In the genomic region with DNA sequence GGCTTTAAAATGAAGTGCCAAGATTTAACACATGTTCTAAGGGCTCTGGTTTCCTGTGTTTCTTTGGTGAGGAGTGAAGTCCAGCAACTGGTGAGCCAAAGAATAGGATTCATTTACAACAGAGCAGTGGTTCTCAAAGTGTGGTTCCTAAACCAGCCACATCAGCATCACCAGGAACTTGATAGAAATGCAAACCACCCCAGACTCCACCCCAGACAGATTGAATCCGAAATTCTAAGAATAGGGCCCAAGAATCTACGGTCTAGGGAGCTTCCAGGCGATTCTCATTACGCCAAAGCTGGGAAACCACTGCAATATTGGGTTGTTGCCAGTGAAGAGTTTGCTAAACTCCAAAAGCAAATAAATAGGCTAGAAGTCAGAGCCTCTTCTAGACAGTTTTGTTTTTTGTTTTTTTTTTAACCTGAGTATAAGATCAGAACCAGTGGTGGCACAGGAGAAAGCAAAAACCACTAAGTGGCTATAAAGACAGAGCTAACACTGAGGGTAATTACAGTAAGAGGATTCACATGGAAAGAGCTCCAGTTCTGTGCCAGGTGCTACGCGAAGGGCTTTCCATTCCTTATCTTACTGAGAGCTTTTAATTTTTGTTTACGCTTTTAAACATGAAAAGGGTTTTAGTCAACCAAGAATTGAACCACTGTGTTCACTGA, we compare ENCODE assay signal across 11 cellular contexts. TPM values are rescaled to one million over a fixed set of nuclear protein-coding genes. Genes with fewer than 3 reads are reported as not detected.
DNase-seq lines count a peak whose midpoint lies in the region; ATAC-seq and TF ChIP-seq lines count a peak whose summit lies in the region.
"Had no signal": no experiment of that assay in that cellular context is flagged by ENCODE, and none has a peak within 500 bp of the region (broad histone marks: within the 10 kb centered on the region; RNA-seq: fewer than 3 reads in every experiment).

No MANE protein-coding gene starts in this region.

- H3K27me3 ChIP-seq in aorta (ENCODE audit: control insufficient read depth in 1 of 2, insufficient read depth in 2 of 2, low read length in 1 of 2): no peaks in the 10 kb centered on the region
- H3K27me3 ChIP-seq: neutrophil had no signal

- H3K27ac Mint-ChIP-seq in chondrocyte (ENCODE audit: unreplicated experiment): peak overlapping the region; percentile 96
- H3K27ac Mint-ChIP-seq in activated T-helper 1 cell treated with anti-CD3 and anti-CD28 coated beads, Interleukin-12 subunit alpha, Interleukin-12 subunit beta, Interleukin-2, Interleukin-4 antibody, amounts not matched to agents 30 ng/mL and 10 ng/mL and 1 ng/mL, durations not matched to agents 14 hours and 24 hours and 36 hours: no peak overlapping the region

- ATAC-seq in aorta (ENCODE audit: low FRiP score) (peak; percentile 72), GM19328 (IDR thresholded peaks at IDR 0.05; ENCODE audit: unreplicated experiment) (no peak)

- intact Hi-C loops in aorta (cut with DNase I): loop anchor here (2.0 to 5.0 kb wide), 3 partner anchors 45 to 75 kb away; partner anchors contain the start of gene FMO2 (in 1 of the 2)
- intact Hi-C loops in activated T-helper 1 cell treated with anti-CD3 and anti-CD28 coated beads, Interleukin-12 subunit alpha, Interleukin-12 subunit beta, Interleukin-2, Interleukin-4 antibody, amounts not matched to agents 30 ng/mL and 10 ng/mL and 1 ng/mL, durations not matched to agents 14 hours and 24 hours and 36 hours (cut with micrococcal nuclease): no loop called here

- H3K9me3 Mint-ChIP-seq in chondrocyte (ENCODE audit: low read depth): peaks cover 4% of the 10 kb centered on the region
- no peaks in the 10 kb centered on the region for H3K9me3 Mint-ChIP-seq in activated T-helper 1 cell treated with anti-CD3 and anti-CD28 coated beads, Interleukin-12 subunit alpha, Interleukin-12 subunit beta, Interleukin-2, Interleukin-4 antibody, amounts not matched to agents 30 ng/mL and 10 ng/mL and 1 ng/mL, durations not matched to agents 14 hours and 24 hours and 36 hours

- DNase-seq in NCI-H146 (lab: John Stamatoyannopoulos, UW): peak; percentile 1
- no peak for DNase-seq in NCI-H146 treated with DMSO at 0.1 percent for 48 hours (lab: John Stamatoyannopoulos, UW; ENCODE audit: unreplicated experiment)
- DNase-seq in chondrocyte (ENCODE audit: low spot score): no peak
- peak; percentile 38 for DNase-seq in midbrain (lab: John Stamatoyannopoulos, UW)
- peak in 1 of 2 donors; percentile 39 for DNase-seq in aorta
- DNase-seq in activated T-helper 1 cell treated with anti-CD3 and anti-CD28 coated beads, Interleukin-12 subunit alpha, Interleukin-12 subunit beta, Interleukin-2, Interleukin-4 antibody, amounts not matched to agents 30 ng/mL and 10 ng/mL and 1 ng/mL, durations not matched to agents 14 hours and 24 hours and 36 hours (ENCODE audit: low spot score): no peak
- no peak for DNase-seq in activated T-cell treated with anti-CD3 and anti-CD28 coated beads, Interleukin-2, amount 50 U/mL, for 48 hours
- DNase-seq: 8988T had no signal

- H3K36me3 Mint-ChIP-seq in chondrocyte (ENCODE audit: low read depth): peaks cover 3% of the 10 kb centered on the region
- no peaks in the 10 kb centered on the region for H3K36me3 Mint-ChIP-seq in activated T-helper 1 cell treated with anti-CD3 and anti-CD28 coated beads, Interleukin-12 subunit alpha, Interleukin-12 subunit beta, Interleukin-2, Interleukin-4 antibody, amounts not matched to agents 30 ng/mL and 10 ng/mL and 1 ng/mL, durations not matched to agents 14 hours and 24 hours and 36 hours (ENCODE audit: low read depth)

- peaks cover 3% of the 10 kb centered on the region in 2 donors for H3K4me1 ChIP-seq in aorta (ENCODE audit: control insufficient read depth in 1 of 2, insufficient read depth in 2 of 2, low read length in 2 of 2)

- 49 to 50% methylated on average over 7 of the region's 7 CpGs for WGBS in aorta, 2 donors

- H3K27me3 Mint-ChIP-seq in chondrocyte (ENCODE audit: low read depth): no peaks in the 10 kb centered on the region
- H3K27me3 Mint-ChIP-seq in activated T-helper 1 cell treated with anti-CD3 and anti-CD28 coated beads, Interleukin-12 subunit alpha, Interleukin-12 subunit beta, Interleukin-2, Interleukin-4 antibody, amounts not matched to agents 30 ng/mL and 10 ng/mL and 1 ng/mL, durations not matched to agents 14 hours and 24 hours and 36 hours (ENCODE audit: insufficient read depth): peaks cover 2% of the 10 kb centered on the region

- no peaks in the 10 kb centered on the region for H3K9me3 ChIP-seq in aorta (ENCODE audit: control insufficient read depth, low read length)
- H3K9me3 ChIP-seq: neutrophil had no signal

- TF ChIP-seq CTCF in chondrocyte (IDR thresholded peaks at IDR 0.05): no peak

- peak overlapping the region; percentile 90 to 95 for H3K27ac ChIP-seq in aorta (ENCODE audit: low read depth in 1 of 2, low read length in 2 of 2)
- H3K27ac ChIP-seq: neutrophil had no signal

- peak overlapping the region; percentile 50 for H3K4me3 Mint-ChIP-seq in chondrocyte (ENCODE audit: unreplicated experiment)
- no peak overlapping the region for H3K4me3 Mint-ChIP-seq in activated T-helper 1 cell treated with anti-CD3 and anti-CD28 coated beads, Interleukin-12 subunit alpha, Interleukin-12 subunit beta, Interleukin-2, Interleukin-4 antibody, amounts not matched to agents 30 ng/mL and 10 ng/mL and 1 ng/mL, durations not matched to agents 14 hours and 24 hours and 36 hours

- H3K36me3 ChIP-seq in aorta (ENCODE audit: control insufficient read depth in 1 of 2, insufficient read depth in 2 of 2, low read length in 1 of 2): peaks cover 0 to 1% of the 10 kb centered on the region in 2 donors
- H3K36me3 ChIP-seq: neutrophil had no signal

- peaks cover 52% of the 10 kb centered on the region for H3K4me1 Mint-ChIP-seq in chondrocyte (ENCODE audit: low read depth)
- no peaks in the 10 kb centered on the region for H3K4me1 Mint-ChIP-seq in activated T-helper 1 cell treated with anti-CD3 and anti-CD28 coated beads, Interleukin-12 subunit alpha, Interleukin-12 subunit beta, Interleukin-2, Interleukin-4 antibody, amounts not matched to agents 30 ng/mL and 10 ng/mL and 1 ng/mL, durations not matched to agents 14 hours and 24 hours and 36 hours (ENCODE audit: low read depth)

- H3K4me3 ChIP-seq in aorta (ENCODE audit: low read length in 2 of 2): no peak overlapping the region

RNA-seq across cellular contexts. Expression of gene FMO2, which starts 42.5 kb away (rescaled TPM):
- 0.24 to 0.87 TPM (median 0.55 TPM) in 3 replicates for total RNA-seq in chondrocyte
- total RNA-seq in aorta: 100 to 1,000 TPM; 183 to 213 TPM
- polyA plus RNA-seq in aorta: 100 to 1,000 TPM; 157 to 232 TPM
- total RNA-seq in activated T-helper 1 cell treated with anti-CD3 and anti-CD28 coated beads, Interleukin-12 subunit alpha, Interleukin-12 subunit beta, Interleukin-2, Interleukin-4 antibody, amounts not matched to agents 30 ng/mL and 10 ng/mL and 1 ng/mL, durations not matched to agents 14 hours and 24 hours and 36 hours: not detected in 2 replicates
- total RNA-seq: HT-29 had no signal

RNA-seq across cellular contexts. Expression of gene FMO3, which starts 51.9 kb away (rescaled TPM):
- total RNA-seq in chondrocyte: 0.21 to 0.31 TPM (median 0.27 TPM) in 3 replicates
- 1 to 10 TPM; 2.8 to 3.7 TPM for total RNA-seq in aorta
- polyA plus RNA-seq in aorta: 10 to 100 TPM in 1 of 2 donors, 1 to 10 TPM in 1; 9.0 to 13.5 TPM
- not detected in 2 replicates for total RNA-seq in activated T-helper 1 cell treated with anti-CD3 and anti-CD28 coated beads, Interleukin-12 subunit alpha, Interleukin-12 subunit beta, Interleukin-2, Interleukin-4 antibody, amounts not matched to agents 30 ng/mL and 10 ng/mL and 1 ng/mL, durations not matched to agents 14 hours and 24 hours and 36 hours
- total RNA-seq: HT-29 had no signal

Comparison
In these comparisons a context has a peak if more than half of its experiments do, and no peak if none do; other contexts are left out.
1. DNase-seq: peak in NCI-H146 (single experiment) and midbrain (single experiment); none in NCI-H146 treated with DMSO at 0.1 percent for 48 hours (single experiment), chondrocyte (single experiment), activated T-helper 1 cell treated with anti-CD3 and anti-CD28 coated beads, Interleukin-12 subunit alpha, Interleukin-12 subunit beta, Interleukin-2, Interleukin-4 antibody, amounts not matched to agents 30 ng/mL and 10 ng/mL and 1 ng/mL, durations not matched to agents 14 hours and 24 hours and 36 hours (single experiment) and activated T-cell treated with anti-CD3 and anti-CD28 coated beads, Interleukin-2, amount 50 U/mL, for 48 hours (0 of 2).
2. RNA of gene FMO2, which starts 42.5 kb away (total RNA-seq): 183 to 213 TPM in aorta; 0.24 to 0.87 TPM in chondrocyte and not detected in activated T-helper 1 cell treated with anti-CD3 and anti-CD28 coated beads, Interleukin-12 subunit alpha, Interleukin-12 subunit beta, Interleukin-2, Interleukin-4 antibody, amounts not matched to agents 30 ng/mL and 10 ng/mL and 1 ng/mL, durations not matched to agents 14 hours and 24 hours and 36 hours; every median in the first group is over 10 times any median in the second.